Comparison of ENCODE assay signal across 12 cellular contexts in the genomic region with DNA sequence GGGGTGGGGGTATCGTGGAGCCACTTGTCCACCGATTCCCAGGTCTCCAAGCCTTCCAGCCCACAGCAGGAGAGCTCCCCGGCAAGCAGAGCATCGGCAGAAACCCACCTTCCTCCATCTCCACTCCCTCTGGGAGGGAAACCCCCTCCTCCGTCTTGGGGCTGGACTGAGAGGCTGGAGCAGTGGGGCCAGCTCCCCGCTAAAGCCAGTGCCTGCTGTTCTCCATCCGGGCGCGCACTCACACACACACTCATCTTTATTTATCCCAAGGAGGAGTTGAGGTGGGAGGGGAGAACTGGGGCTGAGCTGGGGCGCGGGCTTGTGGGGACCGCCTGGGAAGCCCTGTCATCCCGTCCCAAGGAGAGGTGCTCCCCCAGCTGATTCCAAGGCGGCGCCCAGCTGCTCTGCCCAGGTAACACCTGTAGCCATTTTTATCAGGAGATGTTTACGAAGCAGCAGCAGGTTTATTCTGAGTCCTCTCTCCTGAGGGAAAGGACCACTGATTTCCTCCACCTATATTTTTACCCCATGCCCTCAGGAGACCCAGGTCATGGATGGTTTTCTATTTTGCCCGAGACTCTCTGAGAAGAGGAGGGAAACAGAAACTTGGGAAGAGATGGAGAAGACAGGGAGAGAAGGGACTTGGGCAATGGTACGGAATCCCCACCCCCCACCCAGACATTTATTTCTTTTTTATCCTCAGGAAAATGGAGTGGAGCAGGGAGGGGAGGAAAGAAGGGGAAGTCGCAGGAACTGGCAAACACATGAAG. TPM values are rescaled to one million over a fixed set of nuclear protein-coding genes. Genes with fewer than 3 reads are reported as not detected.
A peak's percentile ranks its signal among the peaks of the same experiment; 100 is the strongest.
DNase-seq lines count a peak whose midpoint lies in the region; ATAC-seq, FAIRE-seq and TF ChIP-seq lines count a peak whose summit lies in the region.
"Had no signal": no experiment of that assay in that cellular context is flagged by ENCODE, and none has a peak within 500 bp of the region (broad histone marks: within the 10 kb centered on the region; RNA-seq: fewer than 3 reads in every experiment).

No MANE protein-coding gene starts in this region.

- H3K36me3 ChIP-seq in A673 (ENCODE audit: insufficient read depth, low read length, poor library complexity, severe bottlenecking): no peaks in the 10 kb centered on the region
- no peaks in the 10 kb centered on the region for H3K36me3 ChIP-seq in HepG2 (replicated peaks in 1 of 2; ENCODE audit: control insufficient read depth in 1 of 2, insufficient read depth in 2 of 2, low read length in 2 of 2)

- H3K9me3 Mint-ChIP-seq in nephron progenitor cell: no peaks in the 10 kb centered on the region
- H3K9me3 Mint-ChIP-seq: CD4-positive, alpha-beta T cell; stimulated activated naive CD8-positive, alpha-beta T cell treated with anti-CD3 and anti-CD28 coated beads, Interleukin-15, amount 100 ng/mL, for 72 hours had no signal

- peaks cover 77% of the 10 kb centered on the region for H3K4me1 Mint-ChIP-seq in nephron progenitor cell

- POLR2A ChIA-PET in A673 (lab: Charles Lee; ENCODE audit: low non-redundant PET) (interaction anchor here (0.6 kb wide), 1 partner anchor 16 kb away, joined by 9 read pairs; no protein-coding TSS in a partner anchor), HepG2 (lab: Yijun Ruan, JAX) (no interaction called here)

- TF ChIP-seq EP300 in HepG2 (IDR thresholded peaks at IDR 0.05; ENCODE audit: low read depth in 2 of 2, low read length in 2 of 2) (no peak), HepG2 (CRISPR knock-in tag; IDR thresholded peaks at IDR 0.05; ENCODE audit: borderline replicate concordance) (no peak)

- peak overlapping the region; percentile 76 for H3K4me3 Mint-ChIP-seq in nephron progenitor cell
- H3K4me3 Mint-ChIP-seq: activated naive CD8-positive, alpha-beta T cell; CD4-positive, alpha-beta T cell; stimulated activated naive CD8-positive, alpha-beta T cell treated with anti-CD3 and anti-CD28 coated beads, Interleukin-15, amount 100 ng/mL, for 72 hours had no signal

- TF ChIP-seq RAD21 in HepG2 (CRISPR knock-in tag; IDR thresholded peaks at IDR 0.05): no peak

- CTCF ChIA-PET in A673 (lab: Charles Lee): no interaction called here
- CTCF ChIA-PET in HepG2 (lab: Yijun Ruan, JAX; ENCODE audit: low intra/inter-chr PET ratio, low total read pairs): no interaction called here

- no peaks in the 10 kb centered on the region for H3K79me2 ChIP-seq in HepG2 (ENCODE audit: insufficient read depth, low read length)

- no peaks in the 10 kb centered on the region for H3K9me3 ChIP-seq in A673 (ENCODE audit: low read depth, low read length, poor library complexity, severe bottlenecking)
- no peaks in the 10 kb centered on the region for H3K9me3 ChIP-seq in HepG2 (ENCODE audit: low read length)

- WGBS in HepG2 (ENCODE audit: low lambda C conversion rate): 36% methylated on average over 15 of the region's 19 CpGs

- intact Hi-C loops in A673 (cut with micrococcal nuclease; ENCODE audit: unreplicated experiment): no loop called here
- intact Hi-C loops in HepG2 (cut with micrococcal nuclease; ENCODE audit: unreplicated experiment): no loop called here

- FAIRE-seq in GM19239 (lab: Jason Lieb, UNC) (peak; percentile 8), HepG2 (lab: Jason Lieb, UNC) (no peak)

- no peak overlapping the region for H3K4me2 ChIP-seq in HepG2 (ENCODE audit: low read depth, low read length)

- ATAC-seq in HG03354 (IDR thresholded peaks at IDR 0.05; ENCODE audit: poor library complexity, severe bottlenecking, unreplicated experiment) (no peak), HepG2 (no peak)

- TF ChIP-seq POLR2A in HepG2 (IDR thresholded peaks at IDR 0.05; ENCODE audit: insufficient read depth in 1 of 2, low read depth in 2 of 2, low read length in 2 of 2): no peak

- BruUV-seq in A673 (replicated peaks; lab: Mats Ljungman, UMichigan): no TSS peak
- BruUV-seq in HepG2 (replicated peaks; lab: Mats Ljungman, UMichigan): no TSS peak

- no peak for TF ChIP-seq CTCF in A673 (conservative IDR thresholded peaks at IDR 0.05; ENCODE audit: low read depth, low read length)
- TF ChIP-seq CTCF in nephron progenitor cell (IDR thresholded peaks at IDR 0.05): no peak
- no peak for TF ChIP-seq CTCF in HepG2 (CRISPR knock-in tag; IDR thresholded peaks at IDR 0.05)

- peaks cover 68% of the 10 kb centered on the region for H3K27me3 Mint-ChIP-seq in nephron progenitor cell (ENCODE audit: low read depth, poor library complexity)

- H3K4me1 ChIP-seq in A673 (ENCODE audit: insufficient read depth, low read length, poor library complexity, severe bottlenecking) (peaks cover 37% of the 10 kb centered on the region), HepG2 (ENCODE audit: insufficient read depth, low read length) (peaks cover 21% of the 10 kb centered on the region)

- in situ Hi-C loops in HepG2 (cut with HindIII; ENCODE audit: extremely low pct_ligation_motif_present, low pct_unique_long_range_greater_than_20kb): no loop called here

- H3K27me3 ChIP-seq in A673 (replicated peaks; ENCODE audit: insufficient read depth, low read depth, low read length, poor library complexity) (no peaks in the 10 kb centered on the region), HepG2 (ENCODE audit: control insufficient read depth in 1 of 2, insufficient read depth in 2 of 2, low read length in 2 of 2) (peaks cover 0 to 53% of the 10 kb centered on the region in 2 experiments; a peak in 4 of 5 replicates)

- no peak overlapping the region for H3K9ac ChIP-seq in HepG2 (ENCODE audit: insufficient read depth, low read depth, low read length)

- H3K36me3 Mint-ChIP-seq in nephron progenitor cell (ENCODE audit: low read depth): no peaks in the 10 kb centered on the region
- H3K36me3 Mint-ChIP-seq: activated naive CD8-positive, alpha-beta T cell had no signal

- no peak for DNase-seq in A673 (ENCODE audit: low spot score)
- DNase-seq in GM19239 (ENCODE audit: insufficient read length, low spot score): no peak
- peak in 16 of 61 donors; percentile 15 to 56 (median 31) for DNase-seq in caudate nucleus (lab: John Stamatoyannopoulos, UW)
- no peak for DNase-seq in nephron progenitor cell
- no peak for DNase-seq in NCI-H1092 (lab: John Stamatoyannopoulos, UW)
- no peak for DNase-seq in HepG2 (ENCODE audit: low spot score)
- no peak for DNase-seq in islet precursor cell
- DNase-seq: CD4-positive, alpha-beta T cell; MM.1S had no signal

- no peak overlapping the region for H3K27ac ChIP-seq in A673 (ENCODE audit: low read depth, low read length, poor library complexity, severe bottlenecking)
- H3K27ac ChIP-seq in caudate nucleus (ENCODE audit: low read depth, low read length): peak overlapping the region; percentile 19
- no peak overlapping the region for H3K27ac ChIP-seq in HepG2 (ENCODE audit: extremely low read length, insufficient read depth, low read length)

- H2AFZ ChIP-seq in HepG2 (ENCODE audit: low read length): no peak overlapping the region

- H3K27ac Mint-ChIP-seq in nephron progenitor cell: no peak overlapping the region
- H3K27ac Mint-ChIP-seq: activated naive CD8-positive, alpha-beta T cell; CD4-positive, alpha-beta T cell; stimulated activated naive CD8-positive, alpha-beta T cell treated with anti-CD3 and anti-CD28 coated beads, Interleukin-15, amount 100 ng/mL, for 72 hours had no signal

- no peaks in the 10 kb centered on the region for H4K20me1 ChIP-seq in HepG2 (ENCODE audit: insufficient read depth, low read length)

- H3K4me3 ChIP-seq in A673 (ENCODE audit: low read depth, low read length, poor library complexity, severe bottlenecking): peak overlapping the region; percentile 43
- no peak overlapping the region for H3K4me3 ChIP-seq in HepG2 (replicated peaks in 1 of 3; ENCODE audit: insufficient read depth in 1 of 3, low read depth in 2 of 3, low read length in 3 of 3)

TF ChIP-seq in HepG2, 621 proteins besides CTCF, POLR2A, EP300 and RAD21 (continues in another document):
- no peak for TF ChIP-seq GLI4 (CRISPR knock-in tag; IDR thresholded peaks at IDR 0.05; ENCODE audit: borderline replicate concordance)
- no peak for TF ChIP-seq PCBP1 (IDR thresholded peaks at IDR 0.05; ENCODE audit: borderline replicate concordance, low read depth, low read length)
- no peak for TF ChIP-seq ZNF652 (CRISPR knock-in tag; IDR thresholded peaks at IDR 0.05; ENCODE audit: borderline replicate concordance, low read depth)
- TF ChIP-seq MAFG (CRISPR knock-in tag; IDR thresholded peaks at IDR 0.05): no peak

RNA-seq across cellular contexts. Expression of a gene that starts 2.1 kb away (rescaled TPM):
- total RNA-seq in A673 (2021) (0.73 and 1.5 TPM in 2 replicates), HepG2 (2016; rRNA removed; fragmentation: Illumina TruSeq; extraction: Trizol) (not detected in 2 replicates)
- not detected in 2 replicates for total RNA-seq in HepG2 (2016; cell fraction: cytosol; rRNA removed; fragmentation: Illumina TruSeq; extraction: Trizol; ENCODE audit: low read depth)
- total RNA-seq in HepG2 (2016; cell fraction: insoluble cytoplasmic fraction; rRNA removed; fragmentation: Illumina TruSeq; extraction: Trizol): not detected in 2 replicates
- total RNA-seq in HepG2 (2016; cell fraction: membrane; rRNA removed; fragmentation: Illumina TruSeq; extraction: Trizol): not detected in 2 replicates
- not detected in 2 replicates for total RNA-seq in HepG2 (2016; cell fraction: nucleus; rRNA removed; fragmentation: Illumina TruSeq; extraction: Trizol)
- polyA plus RNA-seq in HepG2 (2011; rRNA removed): 0.01 TPM in 1 of 2 replicates, not detected in the other
- polyA plus RNA-seq in HepG2 (2011; cell fraction: cytosol; rRNA removed): 0.04 TPM in 1 of 2 replicates, not detected in the other
- 0.03 TPM in 1 of 2 replicates, not detected in the other for polyA plus RNA-seq in HepG2 (2011; cell fraction: nucleus; rRNA removed)
- polyA plus RNA-seq in HepG2 (2012): not detected in 2 replicates
- polyA plus RNA-seq in HepG2 (2016; cell fraction: cytosol; fragmentation: Illumina TruSeq; extraction: Trizol; ENCODE audit: low read depth): not detected in 2 replicates
- polyA plus RNA-seq in HepG2 (2016; cell fraction: insoluble cytoplasmic fraction; fragmentation: Illumina TruSeq; extraction: Trizol; ENCODE audit: low read depth): not detected in 2 replicates
- polyA plus RNA-seq in HepG2 (2016; cell fraction: membrane; fragmentation: Illumina TruSeq; extraction: Trizol; ENCODE audit: low read depth): not detected in 2 replicates
- not detected in 2 replicates for polyA plus RNA-seq in HepG2 (2016; cell fraction: nucleus; fragmentation: Illumina TruSeq; extraction: Trizol; ENCODE audit: insufficient read depth, low read depth)
- not detected in 2 replicates for polyA minus RNA-seq in HepG2 (2011; rRNA and poly(A)+ RNA removed; ENCODE audit: low replicate concordance)
- not detected in 2 replicates for polyA minus RNA-seq in HepG2 (2011; cell fraction: cytosol; rRNA and poly(A)+ RNA removed)
- polyA minus RNA-seq in HepG2 (2011; cell fraction: nucleus; rRNA and poly(A)+ RNA removed): not detected in 2 replicates
- total RNA-seq: CD4-positive, alpha-beta T cell had no signal
